Comparison of ENCODE assay signal across 25 cellular contexts in the genomic region with DNA sequence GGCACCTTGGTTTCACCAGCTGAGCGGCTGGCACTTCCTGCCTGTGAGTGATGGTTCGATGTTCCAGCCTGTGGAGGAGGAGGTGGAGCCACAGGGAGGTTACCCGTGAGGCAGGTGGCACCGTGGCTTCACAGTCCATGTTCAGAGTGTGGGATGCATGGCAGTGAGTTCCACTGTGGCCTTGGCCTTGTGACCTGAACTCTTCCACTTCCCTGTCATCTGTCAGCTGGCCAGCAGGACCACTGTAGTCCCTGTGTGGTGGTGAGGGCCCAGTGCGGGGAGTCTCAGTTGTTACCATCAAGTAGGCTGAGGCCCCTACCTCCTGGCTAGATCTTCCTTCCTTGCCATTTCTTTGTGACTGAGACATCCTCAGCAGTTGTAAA. TPM values are rescaled to one million over a fixed set of nuclear protein-coding genes. Genes with fewer than 3 reads are reported as not detected.
DNase-seq lines count a peak whose midpoint lies in the region; ATAC-seq and TF ChIP-seq lines count a peak whose summit lies in the region.
"Had no signal": no experiment of that assay in that cellular context is flagged by ENCODE, and none has a peak within 500 bp of the region (broad histone marks: within the 10 kb centered on the region; RNA-seq: fewer than 3 reads in every experiment).

No MANE protein-coding gene starts in this region.

- peaks cover 20 to 85% of the 10 kb centered on the region in 2 experiments for H3K79me1 ChIP-seq in IMR-90 (ENCODE audit: low read depth in 1 of 2, low read length in 2 of 2)

- peaks cover 46% of the 10 kb centered on the region for H3K4me1 Mint-ChIP-seq in dendritic cell treated with granulocyte-macrophage colony-stimulating factor and Interleukin-4, amounts not matched to agents 40 ng/mL and 50 ng/mL, for 4 days (ENCODE audit: low read depth)
- peaks cover 32% of the 10 kb centered on the region for H3K4me1 Mint-ChIP-seq in neural crest cell

- H3K9ac ChIP-seq in IMR-90 (ENCODE audit: low read depth, low read length) = no peak overlapping the region
- H3K9ac ChIP-seq: neural progenitor cell had no signal

- H3K4ac ChIP-seq in IMR-90 (ENCODE audit: low read depth, low read length) = no peak overlapping the region

- H3K9me1 ChIP-seq in IMR-90 (ENCODE audit: insufficient read depth, low read length) = peaks cover 30% of the 10 kb centered on the region

- H4K5ac ChIP-seq in IMR-90 (ENCODE audit: low read depth, low read length) = no peak overlapping the region

- H2AFZ ChIP-seq in IMR-90 (replicated peaks; ENCODE audit: low read length, poor library complexity) (peak overlapping the region; percentile 46), osteoblast (ENCODE audit: low read length) (no peak overlapping the region)
- H2AFZ ChIP-seq: neural progenitor cell had no signal

- dilution Hi-C loops in IMR-90 (cut with HindIII; ENCODE audit: low sequenced_read_pairs, unreplicated experiment) = no loop called here

- H4K8ac ChIP-seq in IMR-90 (ENCODE audit: low read depth in 2 of 2, low read length in 2 of 2) = no peak overlapping the region

- ATAC-seq in IMR-90 (ENCODE audit: low read depth) = no peak
- ATAC-seq: CD8-positive, alpha-beta T cell; gastroesophageal sphincter; stimulated activated naive CD8-positive, alpha-beta T cell treated with anti-CD3 and anti-CD28 coated beads, Interleukin-15, amount 100 ng/mL, for 72 hours had no signal

- H2BK15ac ChIP-seq in IMR-90 (ENCODE audit: low read depth, low read length) = no peak overlapping the region

- WGBS in IMR-90 (ENCODE audit: extremely low coverage in 2 of 2, insufficient read length in 1 of 2), 2 experiments = no CpG with 5 or more reads among the region's 5 CpGs

- no peak overlapping the region for H2BK120ac ChIP-seq in IMR-90 (ENCODE audit: low read depth, low read length)

- peaks cover 16% of the 10 kb centered on the region for H3K4me1 ChIP-seq in IMR-90 (ENCODE audit: control insufficient read depth, insufficient read depth, low read length)
- peaks cover 16% of the 10 kb centered on the region for H3K4me1 ChIP-seq in osteoblast (ENCODE audit: insufficient read depth, low read length)
- H3K4me1 ChIP-seq: neural progenitor cell had no signal

- H3K4me3 Mint-ChIP-seq in dendritic cell treated with granulocyte-macrophage colony-stimulating factor and Interleukin-4, amounts not matched to agents 40 ng/mL and 50 ng/mL, for 4 days = no peak overlapping the region
- peak overlapping the region; percentile 23 for H3K4me3 Mint-ChIP-seq in neural crest cell
- H3K4me3 Mint-ChIP-seq: activated B cell treated with CpG ODN at 0.5 μM for 24 hours; CD8-positive, alpha-beta T cell; neural progenitor cell; stimulated activated naive CD8-positive, alpha-beta T cell treated with anti-CD3 and anti-CD28 coated beads, Interleukin-15, amount 100 ng/mL, for 72 hours had no signal

- H3K4me3 ChIP-seq in IMR-90 (ENCODE audit: insufficient read depth, low read depth, low read length) (no peak overlapping the region), osteoblast (ENCODE audit: insufficient read depth, low read length) (no peak overlapping the region)
- H3K4me3 ChIP-seq: colonic mucosa, gastroesophageal sphincter, neural progenitor cell, psoas muscle, thyroid gland had no signal

- H3K27me3 Mint-ChIP-seq in dendritic cell treated with granulocyte-macrophage colony-stimulating factor and Interleukin-4, amounts not matched to agents 40 ng/mL and 50 ng/mL, for 4 days = no peaks in the 10 kb centered on the region
- no peaks in the 10 kb centered on the region for H3K27me3 Mint-ChIP-seq in neural crest cell (ENCODE audit: low read depth)
- H3K27me3 Mint-ChIP-seq: activated B cell treated with CpG ODN at 0.5 μM for 24 hours; stimulated activated naive CD8-positive, alpha-beta T cell treated with anti-CD3 and anti-CD28 coated beads, Interleukin-15, amount 100 ng/mL, for 72 hours had no signal

- H3K56ac ChIP-seq in IMR-90 (ENCODE audit: extremely low read depth, insufficient read depth, low read length) = no peak overlapping the region

- H2AK5ac ChIP-seq in IMR-90 (ENCODE audit: low read depth, low read length) = peak overlapping the region; percentile 15; the same call in 1 of the 2 replicates

- H3K27ac ChIP-seq in IMR-90 (ENCODE audit: insufficient read depth, low read length) = no peak overlapping the region
- no peak overlapping the region for H3K27ac ChIP-seq in osteoblast (ENCODE audit: low read depth, low read length)
- H3K27ac ChIP-seq: colonic mucosa, neural progenitor cell had no signal

- H3K79me2 ChIP-seq in osteoblast (ENCODE audit: insufficient read depth, low read length) = peaks cover 92% of the 10 kb centered on the region

- intact Hi-C loops in IMR-90 (cut with micrococcal nuclease) = no loop called here
- intact Hi-C loops in dendritic cell treated with granulocyte-macrophage colony-stimulating factor and Interleukin-4, amounts not matched to agents 40 ng/mL and 50 ng/mL, for 4 days (cut with micrococcal nuclease) = no loop called here

- H4K91ac ChIP-seq in IMR-90 (ENCODE audit: insufficient read depth, low read depth, low read length) = no peak overlapping the region

- no peak overlapping the region for H2BK5ac ChIP-seq in IMR-90 (ENCODE audit: low read depth, low read length, poor library complexity, severe bottlenecking)

- in situ Hi-C loops in IMR-90 (cut with MboI; ENCODE audit: low sequenced_read_pairs) = no loop called here

- CTCF ChIA-PET in IMR-90 (lab: Yijun Ruan, JAX) = no interaction called here

- H3K18ac ChIP-seq in IMR-90 (ENCODE audit: low read depth, low read length) = no peak overlapping the region

- no peak overlapping the region for H3K4me2 ChIP-seq in IMR-90 (ENCODE audit: low read depth, low read length)
- H3K4me2 ChIP-seq in osteoblast (ENCODE audit: insufficient read depth, low read length) = no peak overlapping the region
- H3K4me2 ChIP-seq: neural progenitor cell had no signal

- H3K27me3 ChIP-seq in IMR-90 (ENCODE audit: control insufficient read depth, insufficient read depth, low read length) (no peaks in the 10 kb centered on the region), osteoblast (ENCODE audit: insufficient read depth, low read length) (no peaks in the 10 kb centered on the region)
- H3K27me3 ChIP-seq: colonic mucosa, gastroesophageal sphincter, neural progenitor cell, thyroid gland had no signal

- peaks cover 92% of the 10 kb centered on the region for H4K20me1 ChIP-seq in IMR-90 (ENCODE audit: insufficient read depth, low read length)
- H4K20me1 ChIP-seq in osteoblast (ENCODE audit: insufficient read depth, low read length) = peaks cover 56% of the 10 kb centered on the region

- H2AK9ac ChIP-seq in IMR-90 (replicated peaks; ENCODE audit: low read depth, low read length, poor library complexity) = no peak overlapping the region

- no peak for TF ChIP-seq POLR2A in IMR-90 (IDR thresholded peaks at IDR 0.05; ENCODE audit: low read depth, low read length)

- DNase-seq in COLO668 (lab: John Stamatoyannopoulos, UW; ENCODE audit: unreplicated experiment) (peak; percentile 27), IMR-90 (no peak), neural crest cell (ENCODE audit: low read depth, low spot score) (no peak), osteoblast (ENCODE audit: insufficient read length, low spot score, missing footprints) (no peak), glomerular visceral epithelial cell (ENCODE audit: extremely low spot score) (no peak), pons (ENCODE audit: low spot score) (no peak)
- DNase-seq: activated B cell treated with CpG ODN at 0.5 μM for 24 hours; activated CD4-positive, alpha-beta T cell treated with anti-CD3 and anti-CD28 coated beads, Interleukin-2, amount 50 U/mL, for 48 hours; activated gamma-delta T cell treated with Interleukin-2 at 50 U/mL for 16 hours; CD8-positive, alpha-beta T cell; colonic mucosa; DMS153; H7; left ventricle myocardium inferior; midbrain; NCI-H1092; NCI-H1930; NCI-H748 treated with DMSO at 0.1 percent for 48 hours; psoas muscle; stimulated activated naive CD8-positive, alpha-beta T cell treated with anti-CD3 and anti-CD28 coated beads, Interleukin-15, amount 100 ng/mL, for 72 hours; T1000; thyroid gland had no signal

- H3K9me3 ChIP-seq in IMR-90 (ENCODE audit: control insufficient read depth, insufficient read depth, low read length) (no peaks in the 10 kb centered on the region), osteoblast (ENCODE audit: low read depth, low read length) (no peaks in the 10 kb centered on the region)
- H3K9me3 ChIP-seq: colonic mucosa, gastroesophageal sphincter, left ventricle myocardium inferior, psoas muscle, thyroid gland had no signal

- no peak overlapping the region; the same call in 1 of the 2 replicates for H3K14ac ChIP-seq in IMR-90 (replicated peaks; ENCODE audit: low read depth, low read length)

- no peak for TF ChIP-seq RAD21 in IMR-90 (IDR thresholded peaks at IDR 0.05; ENCODE audit: low read length)

- peak overlapping the region; percentile 37 for H3K27ac Mint-ChIP-seq in dendritic cell treated with granulocyte-macrophage colony-stimulating factor and Interleukin-4, amounts not matched to agents 40 ng/mL and 50 ng/mL, for 4 days
- peak overlapping the region; percentile 40 for H3K27ac Mint-ChIP-seq in neural crest cell (ENCODE audit: unreplicated experiment)
- H3K27ac Mint-ChIP-seq: activated B cell treated with CpG ODN at 0.5 μM for 24 hours; CD8-positive, alpha-beta T cell; neural progenitor cell; stimulated activated naive CD8-positive, alpha-beta T cell treated with anti-CD3 and anti-CD28 coated beads, Interleukin-15, amount 100 ng/mL, for 72 hours had no signal

- no peaks in the 10 kb centered on the region for H3K9me3 Mint-ChIP-seq in dendritic cell treated with granulocyte-macrophage colony-stimulating factor and Interleukin-4, amounts not matched to agents 40 ng/mL and 50 ng/mL, for 4 days
- H3K9me3 Mint-ChIP-seq in neural crest cell = no peaks in the 10 kb centered on the region
- H3K9me3 Mint-ChIP-seq: activated B cell treated with CpG ODN at 0.5 μM for 24 hours; CD8-positive, alpha-beta T cell; stimulated activated naive CD8-positive, alpha-beta T cell treated with anti-CD3 and anti-CD28 coated beads, Interleukin-15, amount 100 ng/mL, for 72 hours had no signal

- TF ChIP-seq CTCF in IMR-90 (conservative IDR thresholded peaks at IDR 0.05; ENCODE audit: low read depth, low read length) (no peak), neural crest cell (conservative IDR thresholded peaks at IDR 0.05) (no peak), osteoblast (IDR thresholded peaks at IDR 0.05; ENCODE audit: extremely low read depth, low read depth, low read length) (no peak)

- no peak overlapping the region for H2BK20ac ChIP-seq in IMR-90 (ENCODE audit: low read depth, low read length)

- H3K36me3 ChIP-seq in IMR-90 (ENCODE audit: control insufficient read depth, insufficient read depth, low read length) = 0 out of 2 replicates have a peak, but pooled peaks cover 2% of the 10 kb centered on the region
- H3K36me3 ChIP-seq in osteoblast (ENCODE audit: insufficient read depth, low read length) = peaks cover 4% of the 10 kb centered on the region
- H3K36me3 ChIP-seq: colonic mucosa, gastroesophageal sphincter, left ventricle myocardium inferior, neural progenitor cell, thyroid gland had no signal

- peak overlapping the region; percentile 17; the same call in 1 of the 2 replicates for H3K23ac ChIP-seq in IMR-90 (ENCODE audit: low read depth, low read length)

- H3K36me3 Mint-ChIP-seq in dendritic cell treated with granulocyte-macrophage colony-stimulating factor and Interleukin-4, amounts not matched to agents 40 ng/mL and 50 ng/mL, for 4 days (ENCODE audit: low read depth) = peaks cover 13% of the 10 kb centered on the region
- H3K36me3 Mint-ChIP-seq in neural crest cell (ENCODE audit: low read depth) = peaks cover 2% of the 10 kb centered on the region

- POLR2A ChIA-PET in IMR-90 (lab: Charles Lee; ENCODE audit: unreplicated experiment) = no interaction called here

- BruUV-seq in IMR-90 (replicated peaks; lab: Mats Ljungman, UMichigan) = no TSS peak

RNA-seq across cellular contexts. Expression of gene SMARCA4, which starts 16.9 kb away (rescaled TPM):
- 41.4 and 53.3 TPM in 2 replicates for total RNA-seq in IMR-90 (2012; rRNA removed)
- 73.6 and 85.6 TPM in 2 replicates for polyA plus RNA-seq in IMR-90 (2012; rRNA removed)
- 54.5 and 62.3 TPM in 2 replicates for polyA plus RNA-seq in IMR-90 (2012; cell fraction: cytosol; rRNA removed)
- 111 and 135 TPM in 2 replicates for polyA plus RNA-seq in IMR-90 (2012; cell fraction: nucleus; rRNA removed; ENCODE audit: low replicate concordance)
- 363 and 382 TPM in 2 replicates for total RNA-seq in neural crest cell
- 52.2 and 52.8 TPM in 2 replicates for total RNA-seq in osteoblast

RNA-seq across cellular contexts. Expression of gene TIMM29, which starts 49.2 kb away (rescaled TPM):
- total RNA-seq in IMR-90 (2012; rRNA removed) (13.4 and 13.9 TPM in 2 replicates), neural crest cell (28.0 and 30.1 TPM in 2 replicates), osteoblast (31.8 and 34.8 TPM in 2 replicates)
- polyA plus RNA-seq in IMR-90 (2012; rRNA removed) = 9.3 and 10.8 TPM in 2 replicates
- 13.5 and 20.9 TPM in 2 replicates for polyA plus RNA-seq in IMR-90 (2012; cell fraction: cytosol; rRNA removed)
- polyA plus RNA-seq in IMR-90 (2012; cell fraction: nucleus; rRNA removed; ENCODE audit: low replicate concordance) = 5.5 and 16.3 TPM in 2 replicates

RNA-seq across cellular contexts. Expression of gene YIPF2, which starts 49.3 kb away (rescaled TPM):
- total RNA-seq in IMR-90 (2012; rRNA removed) = 53.6 and 61.5 TPM in 2 replicates
- polyA plus RNA-seq in IMR-90 (2012; rRNA removed) = 78.0 and 110 TPM in 2 replicates
- 74.0 and 129 TPM in 2 replicates for polyA plus RNA-seq in IMR-90 (2012; cell fraction: cytosol; rRNA removed)
- polyA plus RNA-seq in IMR-90 (2012; cell fraction: nucleus; rRNA removed; ENCODE audit: low replicate concordance) = 108 and 239 TPM in 2 replicates
- total RNA-seq in neural crest cell = 19.8 and 22.0 TPM in 2 replicates
- total RNA-seq in osteoblast = 114 and 126 TPM in 2 replicates
